21 cellular contexts compared by ENCODE assay signal in the genomic region with DNA sequence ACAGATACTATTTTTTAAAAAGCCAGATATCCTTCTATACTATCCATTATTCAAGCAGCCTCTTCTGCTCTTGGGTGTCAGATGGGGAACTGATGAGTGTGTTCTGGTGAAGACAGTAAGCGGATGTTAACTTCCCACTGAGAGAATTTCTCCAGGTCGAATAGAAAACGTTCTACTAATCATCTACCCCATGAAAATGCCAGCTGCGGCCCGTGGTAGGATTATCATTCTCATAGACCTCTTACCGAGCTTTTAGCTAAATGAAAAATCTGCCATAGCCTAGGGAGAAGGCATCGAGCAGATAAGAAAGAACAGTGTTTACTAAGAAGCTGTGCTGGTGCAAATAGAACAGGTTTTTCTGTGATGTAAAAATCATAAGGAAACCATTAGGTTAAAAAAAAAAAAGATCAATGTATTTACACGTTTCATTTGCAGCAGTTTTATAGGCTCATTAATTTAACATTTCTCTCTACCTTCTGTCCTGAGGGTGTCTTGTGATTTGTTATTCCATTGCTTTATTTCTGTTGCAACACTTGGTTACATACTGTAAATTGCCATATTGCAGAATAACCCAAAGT.
DNase-seq lines count a peak whose midpoint lies in the region; FAIRE-seq and TF ChIP-seq lines count a peak whose summit lies in the region.
"Had no signal": no experiment of that assay in that cellular context is flagged by ENCODE, and none has a peak within 500 bp of the region (broad histone marks: within the 10 kb centered on the region; RNA-seq: fewer than 3 reads in every experiment).

No MANE protein-coding gene starts in this region.

- H3K27me3 ChIP-seq in SJCRH30 (no peaks in the 10 kb centered on the region), iPS-20b (ENCODE audit: insufficient read depth, low read length) (no peaks in the 10 kb centered on the region), spleen (replicated peaks in 1 of 7) (no peaks in the 10 kb centered on the region)
- H3K27me3 ChIP-seq: BE2C had no signal

- intact Hi-C loops in spleen (cut with DNase I; ENCODE audit: low total_unique reads) = no loop called here

- H3K9ac ChIP-seq in iPS-20b (ENCODE audit: low read depth, low read length) = no peak overlapping the region

- H3K4me3 ChIP-seq in SJCRH30 (no peak overlapping the region), iPS-20b (ENCODE audit: low read length) (peak overlapping the region; percentile 36; the same call in 1 of the 2 replicates), spleen (no peak overlapping the region)
- H3K4me3 ChIP-seq: GM12878 had no signal

- FAIRE-seq in D721Med (lab: Jason Lieb, UNC) = peak; percentile 95
- FAIRE-seq: GM12878, GM19239, HepG2 had no signal

- TF ChIP-seq CTCF in D721Med (IDR thresholded peaks at IDR 0.05; ENCODE audit: insufficient read depth, missing control alignments) = no peak
- no peak for TF ChIP-seq CTCF in spleen (IDR thresholded peaks at IDR 0.05 in 8 of 11, conservative IDR thresholded peaks at IDR 0.05 in 3 of 11)

- H3K27ac ChIP-seq in SJCRH30 (no peak overlapping the region), iPS-20b (ENCODE audit: low read length) (no peak overlapping the region), spleen (no peak overlapping the region)

- H3K36me3 ChIP-seq in SJCRH30 (no peaks in the 10 kb centered on the region), iPS-20b (ENCODE audit: insufficient read depth, low read depth, low read length) (no peaks in the 10 kb centered on the region), spleen (no peaks in the 10 kb centered on the region)
- H3K36me3 ChIP-seq: BE2C had no signal

- no peak for TF ChIP-seq POLR2A in spleen (IDR thresholded peaks at IDR 0.05)

- DNase-seq in D721Med (ENCODE audit: insufficient read length, low spot score) = peak; percentile 13
- DNase-seq in NCI-H146 treated with DMSO at 0.1 percent for 48 hours (lab: John Stamatoyannopoulos, UW; ENCODE audit: unreplicated experiment) = peak; percentile 33
- DNase-seq in SJCRH30 = peak; percentile 5 to 36
- no peak for DNase-seq in activated CD4-positive, alpha-beta T cell treated with anti-CD3 and anti-CD28 coated beads, Interleukin-2, amount 50 U/mL, for 1 hour
- no peak for DNase-seq in hippocampal formation (lab: John Stamatoyannopoulos, UW)
- DNase-seq in activated CD4-positive, alpha-beta T cell treated with anti-CD3 and anti-CD28 coated beads, Interleukin-2, amount 50 U/mL, for 4 hours = no peak
- DNase-seq in spleen = no peak
- DNase-seq: BE2C; CD4-positive, CD25-positive, alpha-beta regulatory T cell; COR-L47; KG1; MV-4-11; NCI-H187 treated with DMSO at 0.1 percent for 48 hours; NCI-H345; NCI-H526 treated with DMSO at 0.1 percent for 48 hours; NK-92 treated with Interleukin-12 subunit alpha and Interleukin-12 subunit beta, amount 100 ng/mL, for 24 hours; SHP77 treated with DMSO at 0.1 percent for 48 hours had no signal

- H3K4me1 ChIP-seq in SJCRH30 (no peaks in the 10 kb centered on the region; the same call in none of the 2 replicates), iPS-20b (ENCODE audit: insufficient read depth, low read length) (peaks cover 12% of the 10 kb centered on the region; the same call in 1 of the 2 replicates), spleen (no peaks in the 10 kb centered on the region)
- H3K4me1 ChIP-seq: BE2C had no signal

- 74 to 79% (median 75%) methylated on average over 8 of the region's 8 CpGs for WGBS in spleen, 5 donors

- 0 out of 2 replicates have a peak, but pooled peaks cover 3% of the 10 kb centered on the region for H3K9me3 ChIP-seq in SJCRH30 (replicated peaks)
- no peaks in the 10 kb centered on the region for H3K9me3 ChIP-seq in iPS-20b (ENCODE audit: insufficient read depth, low read depth, low read length)
- H3K9me3 ChIP-seq in spleen = no peaks in the 10 kb centered on the region
- H3K9me3 ChIP-seq: BE2C had no signal

Comparison
In these comparisons a context has a peak if more than half of its experiments do, and no peak if none do; other contexts are left out.
1. DNase-seq: peak in D721Med (single experiment), NCI-H146 treated with DMSO at 0.1 percent for 48 hours (single experiment) and SJCRH30 (2 of 2); none in activated CD4-positive, alpha-beta T cell treated with anti-CD3 and anti-CD28 coated beads, Interleukin-2, amount 50 U/mL, for 1 hour (single experiment), hippocampal formation (0 of 2), activated CD4-positive, alpha-beta T cell treated with anti-CD3 and anti-CD28 coated beads, Interleukin-2, amount 50 U/mL, for 4 hours (0 of 2) and spleen (single experiment).